In genomic region chr15:70083946-70084345, GRCh38 we compare ENCODE assay signal across 12 cellular contexts. TPM values are rescaled to one million over a fixed set of nuclear protein-coding genes. Genes with fewer than 3 reads are reported as not detected.
DNase-seq lines count a peak whose midpoint lies in the region; ATAC-seq, FAIRE-seq and TF ChIP-seq lines count a peak whose summit lies in the region.
"Had no signal": no experiment of that assay in that cellular context is flagged by ENCODE, and none has a peak within 500 bp of the region (broad histone marks: within the 10 kb centered on the region; RNA-seq: fewer than 3 reads in every experiment).

No MANE protein-coding gene starts in this region.

- H3K27me3 Mint-ChIP-seq in CD8-positive, alpha-beta memory T cell = no peaks in the 10 kb centered on the region
- H3K27me3 Mint-ChIP-seq in brain = peaks cover 9% of the 10 kb centered on the region
- H3K27me3 Mint-ChIP-seq: naive B cell had no signal

- H4K91ac ChIP-seq in trophoblast cell (ENCODE audit: low read depth, low read length) = no peak overlapping the region

- peak overlapping the region in 4 of 7 donors; percentile 45 to 64 (median 49) for H3K4me3 Mint-ChIP-seq in CD8-positive, alpha-beta memory T cell
- H3K4me3 Mint-ChIP-seq in brain = peak overlapping the region in 2 of 5 experiments; percentile 20 to 23

- H3K27me3 ChIP-seq in CD8-positive, alpha-beta memory T cell (ENCODE audit: insufficient read depth, low read length, poor library complexity, severe bottlenecking) = no peaks in the 10 kb centered on the region
- H3K27me3 ChIP-seq in trophoblast cell (ENCODE audit: insufficient read depth, low read length) (no peaks in the 10 kb centered on the region), gastroesophageal sphincter (no peaks in the 10 kb centered on the region)

- H3K9me3 Mint-ChIP-seq in CD8-positive, alpha-beta memory T cell = no peaks in the 10 kb centered on the region
- no peaks in the 10 kb centered on the region for H3K9me3 Mint-ChIP-seq in brain

- H3K27ac Mint-ChIP-seq in CD8-positive, alpha-beta memory T cell = peak overlapping the region in 4 of 8 donors; percentile 43 to 60 (median 50)
- H3K27ac Mint-ChIP-seq in brain = peak overlapping the region in 3 of 5 experiments; percentile 8 to 55 (median 25)

- no peak overlapping the region for H2AFZ ChIP-seq in trophoblast cell (ENCODE audit: insufficient read depth, low read length, poor library complexity)

- no peak overlapping the region for H2BK120ac ChIP-seq in trophoblast cell (ENCODE audit: insufficient read depth, low read length, poor library complexity)

- H3K9ac ChIP-seq in trophoblast cell (ENCODE audit: low read length) = no peak overlapping the region

- TF ChIP-seq CTCF in brain (conservative IDR thresholded peaks at IDR 0.05) (no peak), gastroesophageal sphincter (IDR thresholded peaks at IDR 0.05) (no peak)

- H3K79me2 ChIP-seq in trophoblast cell (ENCODE audit: control insufficient read depth, insufficient read depth, low read length, poor library complexity) = peaks cover 2% of the 10 kb centered on the region

- no peak overlapping the region for H2BK5ac ChIP-seq in trophoblast cell (ENCODE audit: low read depth, low read length, poor library complexity)

- whole genome bisulfite sequencing in trophoblast cell (ENCODE audit: extremely low coverage, insufficient coverage, insufficient read length) = no CpG with 5 or more reads among the region's 1 CpG
- 86 to 94% methylated on average over 1 of the region's 1 CpG for WGBS in gastroesophageal sphincter (ENCODE audit: low coverage in 1 of 2), 2 donors

- H2AK5ac ChIP-seq in trophoblast cell (ENCODE audit: low read length) = no peak overlapping the region

- no peak overlapping the region for H3K4me2 ChIP-seq in trophoblast cell (ENCODE audit: low read length)

- H3K14ac ChIP-seq in trophoblast cell (ENCODE audit: low read length) = no peak overlapping the region

- no peak overlapping the region for H2BK12ac ChIP-seq in trophoblast cell (ENCODE audit: low read length)

- H3K9me3 ChIP-seq in CD8-positive, alpha-beta memory T cell (ENCODE audit: low read length) = no peaks in the 10 kb centered on the region
- H3K9me3 ChIP-seq in trophoblast cell (ENCODE audit: insufficient read depth, low read depth, low read length) (peaks cover 2% of the 10 kb centered on the region), gastroesophageal sphincter (no peaks in the 10 kb centered on the region)

- H3K36me3 ChIP-seq in CD8-positive, alpha-beta memory T cell (ENCODE audit: insufficient read depth, low read length) = peaks cover 24% of the 10 kb centered on the region
- H3K36me3 ChIP-seq in trophoblast cell (ENCODE audit: control insufficient read depth in 1 of 2, insufficient read depth in 2 of 2, low read length in 2 of 2) = peaks cover 43 to 70% of the 10 kb centered on the region in 2 experiments
- peaks cover 0 to 88% of the 10 kb centered on the region in 2 donors for H3K36me3 ChIP-seq in gastroesophageal sphincter

- H4K12ac ChIP-seq in trophoblast cell (ENCODE audit: low read depth, low read length) = no peak overlapping the region

- no peak overlapping the region for H3K23ac ChIP-seq in trophoblast cell (ENCODE audit: low read length)

- FAIRE-seq in GM19239 (lab: Jason Lieb, UNC) = peak; percentile 98
- FAIRE-seq: colon had no signal

- DNase-seq in CD8-positive, alpha-beta memory T cell = no peak
- DNase-seq in GM19239 (ENCODE audit: insufficient read length, low spot score) (peak; percentile 67), trophoblast cell (no peak), MV-4-11 (lab: John Stamatoyannopoulos, UW) (no peak)
- DNase-seq in activated CD4-positive, CD25-positive, alpha-beta regulatory T cell treated with anti-CD3 and anti-CD28 coated beads, Interleukin-2, amount 50 U/mL, for 72 hours = no peak
- DNase-seq: activated effector memory CD4-positive, alpha-beta T cell treated with anti-CD3 and anti-CD28 coated beads, Interleukin-2, amount 50 U/mL, for 16 hours; naive B cell; SHP77 treated with DMSO at 0.1 percent for 48 hours had no signal

- H3K36me3 Mint-ChIP-seq in CD8-positive, alpha-beta memory T cell = peaks cover 8 to 91% (median 31%) of the 10 kb centered on the region in 3 donors
- H3K36me3 Mint-ChIP-seq in brain = peaks cover 79% of the 10 kb centered on the region

- H3K79me1 ChIP-seq in trophoblast cell (ENCODE audit: low read length) = no peaks in the 10 kb centered on the region

- H4K8ac ChIP-seq in trophoblast cell (ENCODE audit: low read depth, low read length) = no peak overlapping the region

- TF ChIP-seq POLR2A in gastroesophageal sphincter (IDR thresholded peaks at IDR 0.05) = no peak

- no peak overlapping the region for H3K4me3 ChIP-seq in CD8-positive, alpha-beta memory T cell (ENCODE audit: low read length)
- no peak overlapping the region for H3K4me3 ChIP-seq in trophoblast cell (ENCODE audit: low read depth, low read length)
- no peak overlapping the region for H3K4me3 ChIP-seq in gastroesophageal sphincter

- H3K4me1 ChIP-seq in CD8-positive, alpha-beta memory T cell (ENCODE audit: insufficient read depth, low read length) = peaks cover 28% of the 10 kb centered on the region
- H3K4me1 ChIP-seq in trophoblast cell (ENCODE audit: control insufficient read depth in 1 of 2, insufficient read depth in 2 of 2, low read length in 2 of 2) (no peaks in the 10 kb centered on the region), gastroesophageal sphincter (peaks cover 0 to 38% (median 16%) of the 10 kb centered on the region in 3 donors)

- POLR2A ChIA-PET in CD8-positive, alpha-beta memory T cell (lab: Charles Lee) = no interaction called here

- H3K4me1 Mint-ChIP-seq in CD8-positive, alpha-beta memory T cell = peaks cover 49 to 94% (median 75%) of the 10 kb centered on the region in 3 donors
- H3K4me1 Mint-ChIP-seq in brain = peaks cover 95% of the 10 kb centered on the region

- CTCF ChIA-PET in CD8-positive, alpha-beta memory T cell (lab: Charles Lee) = no interaction called here

- H3K18ac ChIP-seq in trophoblast cell (ENCODE audit: low read length) = no peak overlapping the region

- no peak overlapping the region for H3K4ac ChIP-seq in trophoblast cell (ENCODE audit: low read depth, low read length)

- ATAC-seq in HG03139 (IDR thresholded peaks at IDR 0.05; ENCODE audit: unreplicated experiment) (peak; percentile 71), gastroesophageal sphincter (no peak)

- peak overlapping the region; percentile 9 for H3K27ac ChIP-seq in CD8-positive, alpha-beta memory T cell (ENCODE audit: low read depth, low read length)
- H3K27ac ChIP-seq in trophoblast cell (ENCODE audit: low read depth, low read length) = no peak overlapping the region
- no peak overlapping the region for H3K27ac ChIP-seq in gastroesophageal sphincter

- TF ChIP-seq EP300 in gastroesophageal sphincter (IDR thresholded peaks at IDR 0.05) = no peak

RNA-seq across cellular contexts. Expression of gene TLE3, which starts 13.8 kb away (rescaled TPM):
- total RNA-seq in CD8-positive, alpha-beta memory T cell = 10 to 100 TPM; 73.1 to 76.5 TPM
- polyA plus RNA-seq in CD8-positive, alpha-beta memory T cell = 19.4 TPM
- 15.7 TPM for polyA plus RNA-seq in brain (ENCODE audit: insufficient read depth, low read depth, low replicate concordance)
- polyA plus RNA-seq in trophoblast cell (2013) = 139 and 146 TPM in 2 replicates
- total RNA-seq in gastroesophageal sphincter = 10 to 100 TPM; 32.4 to 81.6 (median 62.6) TPM
